Comparison of ENCODE assay signal across 17 cellular contexts in the genomic region with DNA sequence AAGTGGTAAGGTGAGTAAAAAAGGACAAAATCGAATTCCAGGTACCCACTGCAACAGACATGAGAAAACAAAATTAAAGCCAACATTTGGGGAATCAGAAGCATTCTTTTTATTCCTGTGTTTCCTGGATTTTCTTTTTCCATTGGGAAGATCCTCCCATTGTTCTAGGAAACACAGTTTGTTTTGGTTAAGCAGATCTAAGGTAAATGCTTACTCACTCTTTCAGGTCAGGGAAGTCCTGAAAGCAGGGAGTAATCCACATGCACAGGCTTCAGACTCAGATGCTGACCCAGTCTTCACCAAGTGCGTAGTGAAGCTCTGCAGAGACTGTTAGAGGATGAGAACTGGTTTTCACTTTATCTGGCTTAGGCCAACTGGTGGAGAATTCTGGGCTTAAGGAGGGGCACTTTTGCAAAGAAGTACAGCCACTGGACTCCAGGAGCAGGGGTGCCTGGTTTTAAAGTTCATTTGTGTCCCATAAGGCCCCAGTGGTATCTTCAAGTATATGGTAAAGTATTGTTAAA. TPM values are rescaled to one million over a fixed set of nuclear protein-coding genes. Genes with fewer than 3 reads are reported as not detected.
A peak's percentile ranks its signal among the peaks of the same experiment; 100 is the strongest.
DNase-seq lines count a peak whose midpoint lies in the region; ATAC-seq and TF ChIP-seq lines count a peak whose summit lies in the region.
"Had no signal": no experiment of that assay in that cellular context is flagged by ENCODE, and none has a peak within 500 bp of the region (broad histone marks: within the 10 kb centered on the region; RNA-seq: fewer than 3 reads in every experiment).

No MANE protein-coding gene starts in this region.

- H3K4me1 Mint-ChIP-seq in GM23338 (peaks cover 14% of the 10 kb centered on the region; the same call in 2 of the 3 replicates), progenitor cell of endocrine pancreas (ENCODE audit: low read depth) (peaks cover 17% of the 10 kb centered on the region)
- H3K4me1 Mint-ChIP-seq in CD8-positive, alpha-beta T cell (ENCODE audit: low read depth) = peaks cover 16% of the 10 kb centered on the region

- no peaks in the 10 kb centered on the region for H3K27me3 Mint-ChIP-seq in GM23338 (ENCODE audit: insufficient read depth, low read depth, poor library complexity)
- no peaks in the 10 kb centered on the region for H3K27me3 Mint-ChIP-seq in progenitor cell of endocrine pancreas
- H3K27me3 Mint-ChIP-seq in CD8-positive, alpha-beta T cell (ENCODE audit: low read depth) = no peaks in the 10 kb centered on the region
- H3K27me3 Mint-ChIP-seq: CD8-positive, alpha-beta memory T cell had no signal

- intact Hi-C loops in CD8-positive, alpha-beta T cell (cut with DNase I, micrococcal nuclease) = no loop called here

- H3K27ac ChIP-seq in GM23338 (ENCODE audit: low read depth) (no peak overlapping the region), HUES48 (ENCODE audit: low read depth, low read length) (peak overlapping the region; percentile 62)
- H3K27ac ChIP-seq in CD8-positive, alpha-beta T cell (ENCODE audit: low read depth, low read length) = no peak overlapping the region
- H3K27ac ChIP-seq: A549, GM23248 had no signal

- TF ChIP-seq CTCF in GM23338 (conservative IDR thresholded peaks at IDR 0.05; ENCODE audit: low read depth in 2 of 2) = no peak
- no peak for TF ChIP-seq CTCF in progenitor cell of endocrine pancreas (IDR thresholded peaks at IDR 0.05; ENCODE audit: unreplicated experiment)
- TF ChIP-seq CTCF in CD8-positive, alpha-beta T cell (IDR thresholded peaks at IDR 0.05) = no peak

- H3K4me1 ChIP-seq in GM23338 (ENCODE audit: insufficient read depth) (peaks cover 6% of the 10 kb centered on the region; the same call in 1 of the 2 replicates), HUES48 (ENCODE audit: control insufficient read depth, insufficient read depth, low read length) (peaks cover 17% of the 10 kb centered on the region)
- H3K4me1 ChIP-seq in CD8-positive, alpha-beta T cell (ENCODE audit: insufficient read depth, low read length) = peaks cover 9% of the 10 kb centered on the region

- H4K20me1 ChIP-seq in GM23338 (replicated peaks; ENCODE audit: insufficient read depth) = peaks cover 3% of the 10 kb centered on the region; the same call in 1 of the 2 replicates

- H3K36me3 Mint-ChIP-seq in GM23338 (ENCODE audit: low read depth) = peaks cover 11% of the 10 kb centered on the region
- H3K36me3 Mint-ChIP-seq in progenitor cell of endocrine pancreas (ENCODE audit: insufficient read depth) = peaks cover 28% of the 10 kb centered on the region
- H3K36me3 Mint-ChIP-seq in CD8-positive, alpha-beta T cell = peaks cover 23% of the 10 kb centered on the region

- H3K9me2 ChIP-seq in GM23338 (ENCODE audit: insufficient read depth) = no peaks in the 10 kb centered on the region

- no peak overlapping the region for H3K9ac ChIP-seq in HUES48 (ENCODE audit: low read depth, low read length)
- H3K9ac ChIP-seq: GM23248 had no signal

- H3K27ac Mint-ChIP-seq in GM23338 = peak overlapping the region; percentile 76
- peak overlapping the region; percentile 50 for H3K27ac Mint-ChIP-seq in progenitor cell of endocrine pancreas
- H3K27ac Mint-ChIP-seq in CD8-positive, alpha-beta T cell = no peak overlapping the region
- H3K27ac Mint-ChIP-seq: CD14-positive monocyte; CD8-positive, alpha-beta memory T cell had no signal

- CTCF ChIA-PET in CD8-positive, alpha-beta T cell (lab: Charles Lee) = interaction anchor here (0.7 to 4.4 kb wide), 3 partner anchors 9 to 616 kb away, joined by 3 to 17 read pairs (median 3); no protein-coding TSS in a partner anchor

- no peaks in the 10 kb centered on the region for H3K9me3 ChIP-seq in HUES48 (ENCODE audit: control insufficient read depth, insufficient read depth, low read length)
- no peaks in the 10 kb centered on the region for H3K9me3 ChIP-seq in CD8-positive, alpha-beta T cell (ENCODE audit: low read length)
- H3K9me3 ChIP-seq: HAP-1 had no signal

- peaks cover 8% of the 10 kb centered on the region for H3K9me3 Mint-ChIP-seq in GM23338
- H3K9me3 Mint-ChIP-seq in progenitor cell of endocrine pancreas (ENCODE audit: low read depth) = peaks cover 14% of the 10 kb centered on the region
- peaks cover 11% of the 10 kb centered on the region for H3K9me3 Mint-ChIP-seq in CD8-positive, alpha-beta T cell

- no peak overlapping the region for H2AFZ ChIP-seq in GM23338
- H2AFZ ChIP-seq: GM23248 had no signal

- H3K36me3 ChIP-seq in GM23338 (ENCODE audit: insufficient read depth) = no peaks in the 10 kb centered on the region
- H3K36me3 ChIP-seq in HUES48 (ENCODE audit: control insufficient read depth, insufficient read depth, low read length) = no peaks in the 10 kb centered on the region
- peaks cover 3% of the 10 kb centered on the region for H3K36me3 ChIP-seq in CD8-positive, alpha-beta T cell (ENCODE audit: insufficient read depth, low read length)
- H3K36me3 ChIP-seq: HAP-1 had no signal

- H3K27me3 ChIP-seq in GM23338 (ENCODE audit: insufficient read depth) (no peaks in the 10 kb centered on the region), HUES48 (ENCODE audit: control insufficient read depth, insufficient read depth, low read length) (no peaks in the 10 kb centered on the region)
- H3K27me3 ChIP-seq in CD8-positive, alpha-beta T cell (ENCODE audit: insufficient read depth, low read length) = no peaks in the 10 kb centered on the region

- H3K4me3 ChIP-seq in GM23338 = no peak overlapping the region
- no peak overlapping the region for H3K4me3 ChIP-seq in HUES48 (ENCODE audit: low read depth, low read length)
- H3K4me3 ChIP-seq in CD8-positive, alpha-beta T cell (ENCODE audit: low read depth, low read length) = no peak overlapping the region
- H3K4me3 ChIP-seq: A549, GM12878, GM23248, HAP-1 had no signal

- H3F3A ChIP-seq in GM23338 (replicated peaks; ENCODE audit: low read depth) = no peaks in the 10 kb centered on the region

- POLR2A ChIA-PET in CD8-positive, alpha-beta T cell (lab: Charles Lee) = interaction anchor here (1.3 kb wide), 1 partner anchor 11 kb away, joined by 3 read pairs; no protein-coding TSS in a partner anchor

- no peaks in the 10 kb centered on the region for H3K79me2 ChIP-seq in GM23338 (replicated peaks; ENCODE audit: insufficient read depth)

- ATAC-seq in GM23338 = peak; percentile 34; the same call in 2 of the 3 replicates
- no peak for ATAC-seq in CD8-positive, alpha-beta T cell
- ATAC-seq: A549, GM12878 had no signal

- DNase-seq in GM23338 (ENCODE audit: low spot score) = no peak
- DNase-seq in dermis microvascular lymphatic vessel endothelial cell (ENCODE audit: low read depth in 2 of 2) = peak; percentile 53 to 58
- no peak for DNase-seq in progenitor cell of endocrine pancreas (ENCODE audit: low spot score, unreplicated experiment)
- no peak for DNase-seq in middle frontal gyrus (ENCODE audit: extremely low spot score, low spot score)
- DNase-seq in RPMI8226 = no peak
- no peak for DNase-seq in CD8-positive, alpha-beta T cell
- DNase-seq: Caco-2; CD8-positive, alpha-beta memory T cell; DMS53; GM23248; IMR-90; KG1 had no signal

- no peak overlapping the region for H3K4me2 ChIP-seq in GM23338
- H3K4me2 ChIP-seq: A549 had no signal

- H3K4me3 Mint-ChIP-seq in GM23338 = no peak overlapping the region
- no peak overlapping the region for H3K4me3 Mint-ChIP-seq in progenitor cell of endocrine pancreas (ENCODE audit: low read depth)
- H3K4me3 Mint-ChIP-seq in CD8-positive, alpha-beta T cell = no peak overlapping the region
- H3K4me3 Mint-ChIP-seq: CD14-positive monocyte; CD8-positive, alpha-beta memory T cell had no signal

TF ChIP-seq in GM23338, 12 proteins besides CTCF, POLR2A, EP300 and RAD21 (continues in another document):
- TF ChIP-seq NANOG (IDR thresholded peaks at IDR 0.05; ENCODE audit: borderline replicate concordance) (no peak), ZNF114 (CRISPR knock-in tag; IDR thresholded peaks at IDR 0.05) (no peak), EZH2 (IDR thresholded peaks at IDR 0.05; ENCODE audit: low read depth, unreplicated experiment) (no peak), CREB1 (CRISPR knock-in tag; IDR thresholded peaks at IDR 0.05; ENCODE audit: low read depth) (no peak), POLR2AphosphoS5 (IDR thresholded peaks at IDR 0.05; ENCODE audit: low read depth) (no peak), JUNB (IDR thresholded peaks at IDR 0.05; ENCODE audit: unreplicated experiment) (no peak), STAT1 (IDR thresholded peaks at IDR 0.05; ENCODE audit: unreplicated experiment) (no peak)
- TF ChIP-seq, protein P1, sequence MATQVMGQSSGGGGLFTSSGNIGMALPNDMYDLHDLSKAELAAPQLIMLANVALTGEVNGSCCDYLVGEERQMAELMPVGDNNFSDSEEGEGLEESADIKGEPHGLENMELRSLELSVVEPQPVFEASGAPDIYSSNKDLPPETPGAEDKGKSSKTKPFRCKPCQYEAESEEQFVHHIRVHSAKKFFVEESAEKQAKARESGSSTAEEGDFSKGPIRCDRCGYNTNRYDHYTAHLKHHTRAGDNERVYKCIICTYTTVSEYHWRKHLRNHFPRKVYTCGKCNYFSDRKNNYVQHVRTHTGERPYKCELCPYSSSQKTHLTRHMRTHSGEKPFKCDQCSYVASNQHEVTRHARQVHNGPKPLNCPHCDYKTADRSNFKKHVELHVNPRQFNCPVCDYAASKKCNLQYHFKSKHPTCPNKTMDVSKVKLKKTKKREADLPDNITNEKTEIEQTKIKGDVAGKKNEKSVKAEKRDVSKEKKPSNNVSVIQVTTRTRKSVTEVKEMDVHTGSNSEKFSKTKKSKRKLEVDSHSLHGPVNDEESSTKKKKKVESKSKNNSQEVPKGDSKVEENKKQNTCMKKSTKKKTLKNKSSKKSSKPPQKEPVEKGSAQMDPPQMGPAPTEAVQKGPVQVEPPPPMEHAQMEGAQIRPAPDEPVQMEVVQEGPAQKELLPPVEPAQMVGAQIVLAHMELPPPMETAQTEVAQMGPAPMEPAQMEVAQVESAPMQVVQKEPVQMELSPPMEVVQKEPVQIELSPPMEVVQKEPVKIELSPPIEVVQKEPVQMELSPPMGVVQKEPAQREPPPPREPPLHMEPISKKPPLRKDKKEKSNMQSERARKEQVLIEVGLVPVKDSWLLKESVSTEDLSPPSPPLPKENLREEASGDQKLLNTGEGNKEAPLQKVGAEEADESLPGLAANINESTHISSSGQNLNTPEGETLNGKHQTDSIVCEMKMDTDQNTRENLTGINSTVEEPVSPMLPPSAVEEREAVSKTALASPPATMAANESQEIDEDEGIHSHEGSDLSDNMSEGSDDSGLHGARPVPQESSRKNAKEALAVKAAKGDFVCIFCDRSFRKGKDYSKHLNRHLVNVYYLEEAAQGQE (IDR thresholded peaks at IDR 0.05; ENCODE audit: unreplicated experiment) = no peak

RNA-seq across cellular contexts. Expression of a gene that starts 57.7 kb away (rescaled TPM):
- 29.0 and 31.4 TPM in 2 replicates for total RNA-seq in GM23338 (2014; rRNA removed; shearing (Covaris generic))
- polyA plus RNA-seq in GM23338 (2016; fragmentation: Nextera tagmentation; extraction: Ambion mirVana) = 62.4 and 69.9 TPM in 2 replicates
- 7.0 and 7.7 TPM in 2 replicates for total RNA-seq in dermis microvascular lymphatic vessel endothelial cell
- total RNA-seq in progenitor cell of endocrine pancreas = 36.4 and 39.8 TPM in 2 replicates
- total RNA-seq in CD8-positive, alpha-beta T cell = 10 to 100 TPM; 17.3 to 18.3 TPM

Comparison
In these comparisons a context has a peak if more than half of its experiments do, and no peak if none do; other contexts are left out.
1. DNase-seq: peak in dermis microvascular lymphatic vessel endothelial cell (2 of 2); none in GM23338 (single experiment), progenitor cell of endocrine pancreas (single experiment), middle frontal gyrus (single experiment), RPMI8226 (single experiment) and CD8-positive, alpha-beta T cell (0 of 7).